Comparison of ENCODE assay signal across 1 cellular context in the genomic region with DNA sequence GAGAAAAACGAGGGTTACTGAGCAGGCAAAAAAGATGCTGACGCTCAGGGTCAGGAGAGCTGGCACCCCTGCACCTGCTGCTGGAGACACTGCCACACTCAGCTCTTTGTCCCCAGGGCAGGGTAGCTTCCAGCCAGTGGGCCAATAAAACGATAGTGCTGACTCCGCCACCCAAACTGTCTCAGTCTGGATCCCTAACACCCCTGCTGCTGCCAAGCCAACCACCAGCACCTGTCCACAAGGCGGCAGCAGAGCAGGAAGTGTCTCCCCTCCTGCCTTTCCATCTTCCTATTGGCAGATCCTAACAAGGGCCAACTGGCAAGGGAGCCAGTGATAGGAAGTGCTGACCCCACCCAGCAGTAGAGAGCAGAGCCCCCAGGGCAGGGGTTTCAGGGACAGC.
TF ChIP-seq lines count a peak whose summit lies in the region.

No MANE protein-coding gene starts in this region.

TF ChIP-seq in GM23338, 12 proteins besides CTCF, POLR2A, EP300 and RAD21:
- TF ChIP-seq, protein P1, sequence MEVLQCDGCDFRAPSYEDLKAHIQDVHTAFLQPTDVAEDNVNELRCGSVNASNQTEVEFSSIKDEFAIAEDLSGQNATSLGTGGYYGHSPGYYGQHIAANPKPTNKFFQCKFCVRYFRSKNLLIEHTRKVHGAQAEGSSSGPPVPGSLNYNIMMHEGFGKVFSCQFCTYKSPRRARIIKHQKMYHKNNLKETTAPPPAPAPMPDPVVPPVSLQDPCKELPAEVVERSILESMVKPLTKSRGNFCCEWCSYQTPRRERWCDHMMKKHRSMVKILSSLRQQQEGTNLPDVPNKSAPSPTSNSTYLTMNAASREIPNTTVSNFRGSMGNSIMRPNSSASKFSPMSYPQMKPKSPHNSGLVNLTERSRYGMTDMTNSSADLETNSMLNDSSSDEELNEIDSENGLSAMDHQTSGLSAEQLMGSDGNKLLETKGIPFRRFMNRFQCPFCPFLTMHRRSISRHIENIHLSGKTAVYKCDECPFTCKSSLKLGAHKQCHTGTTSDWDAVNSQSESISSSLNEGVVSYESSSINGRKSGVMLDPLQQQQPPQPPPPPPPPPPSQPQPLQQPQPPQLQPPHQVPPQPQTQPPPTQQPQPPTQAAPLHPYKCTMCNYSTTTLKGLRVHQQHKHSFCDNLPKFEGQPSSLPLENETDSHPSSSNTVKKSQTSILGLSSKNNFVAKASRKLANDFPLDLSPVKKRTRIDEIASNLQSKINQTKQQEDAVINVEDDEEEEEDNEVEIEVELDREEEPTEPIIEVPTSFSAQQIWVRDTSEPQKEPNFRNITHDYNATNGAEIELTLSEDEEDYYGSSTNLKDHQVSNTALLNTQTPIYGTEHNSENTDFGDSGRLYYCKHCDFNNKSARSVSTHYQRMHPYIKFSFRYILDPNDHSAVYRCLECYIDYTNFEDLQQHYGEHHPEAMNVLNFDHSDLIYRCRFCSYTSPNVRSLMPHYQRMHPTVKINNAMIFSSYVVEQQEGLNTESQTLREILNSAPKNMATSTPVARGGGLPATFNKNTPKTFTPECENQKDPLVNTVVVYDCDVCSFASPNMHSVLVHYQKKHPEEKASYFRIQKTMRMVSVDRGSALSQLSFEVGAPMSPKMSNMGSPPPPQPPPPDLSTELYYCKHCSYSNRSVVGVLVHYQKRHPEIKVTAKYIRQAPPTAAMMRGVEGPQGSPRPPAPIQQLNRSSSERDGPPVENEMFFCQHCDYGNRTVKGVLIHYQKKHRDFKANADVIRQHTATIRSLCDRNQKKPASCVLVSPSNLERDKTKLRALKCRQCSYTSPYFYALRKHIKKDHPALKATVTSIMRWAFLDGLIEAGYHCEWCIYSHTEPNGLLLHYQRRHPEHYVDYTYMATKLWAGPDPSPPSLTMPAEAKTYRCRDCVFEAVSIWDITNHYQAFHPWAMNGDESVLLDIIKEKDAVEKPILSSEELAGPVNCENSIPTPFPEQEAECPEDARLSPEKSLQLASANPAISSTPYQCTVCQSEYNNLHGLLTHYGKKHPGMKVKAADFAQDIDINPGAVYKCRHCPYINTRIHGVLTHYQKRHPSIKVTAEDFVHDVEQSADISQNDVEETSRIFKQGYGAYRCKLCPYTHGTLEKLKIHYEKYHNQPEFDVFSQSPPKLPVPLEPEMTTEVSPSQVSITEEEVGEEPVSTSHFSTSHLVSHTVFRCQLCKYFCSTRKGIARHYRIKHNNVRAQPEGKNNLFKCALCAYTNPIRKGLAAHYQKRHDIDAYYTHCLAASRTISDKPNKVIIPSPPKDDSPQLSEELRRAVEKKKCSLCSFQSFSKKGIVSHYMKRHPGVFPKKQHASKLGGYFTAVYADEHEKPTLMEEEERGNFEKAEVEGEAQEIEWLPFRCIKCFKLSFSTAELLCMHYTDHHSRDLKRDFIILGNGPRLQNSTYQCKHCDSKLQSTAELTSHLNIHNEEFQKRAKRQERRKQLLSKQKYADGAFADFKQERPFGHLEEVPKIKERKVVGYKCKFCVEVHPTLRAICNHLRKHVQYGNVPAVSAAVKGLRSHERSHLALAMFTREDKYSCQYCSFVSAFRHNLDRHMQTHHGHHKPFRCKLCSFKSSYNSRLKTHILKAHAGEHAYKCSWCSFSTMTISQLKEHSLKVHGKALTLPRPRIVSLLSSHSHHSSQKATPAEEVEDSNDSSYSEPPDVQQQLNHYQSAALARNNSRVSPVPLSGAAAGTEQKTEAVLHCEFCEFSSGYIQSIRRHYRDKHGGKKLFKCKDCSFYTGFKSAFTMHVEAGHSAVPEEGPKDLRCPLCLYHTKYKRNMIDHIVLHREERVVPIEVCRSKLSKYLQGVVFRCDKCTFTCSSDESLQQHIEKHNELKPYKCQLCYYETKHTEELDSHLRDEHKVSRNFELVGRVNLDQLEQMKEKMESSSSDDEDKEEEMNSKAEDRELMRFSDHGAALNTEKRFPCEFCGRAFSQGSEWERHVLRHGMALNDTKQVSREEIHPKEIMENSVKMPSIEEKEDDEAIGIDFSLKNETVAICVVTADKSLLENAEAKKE (CRISPR knock-in tag; IDR thresholded peaks at IDR 0.05) = no peak
- TF ChIP-seq JUNB (IDR thresholded peaks at IDR 0.05; ENCODE audit: unreplicated experiment) (no peak), ETS1 (IDR thresholded peaks at IDR 0.05) (no peak), EZH2phosphoT487 (IDR thresholded peaks at IDR 0.05; ENCODE audit: unreplicated experiment) (no peak), ZNF114 (CRISPR knock-in tag; IDR thresholded peaks at IDR 0.05) (no peak), ZNF331 (CRISPR knock-in tag; IDR thresholded peaks at IDR 0.05; ENCODE audit: low read depth) (no peak), CREB1 (CRISPR knock-in tag; IDR thresholded peaks at IDR 0.05; ENCODE audit: low read depth) (no peak), REST (IDR thresholded peaks at IDR 0.05; ENCODE audit: unreplicated experiment) (no peak), EZH2 (IDR thresholded peaks at IDR 0.05; ENCODE audit: low read depth, unreplicated experiment) (no peak), POLR2AphosphoS5 (IDR thresholded peaks at IDR 0.05; ENCODE audit: low read depth) (no peak), NANOG (IDR thresholded peaks at IDR 0.05; ENCODE audit: borderline replicate concordance) (no peak), STAT1 (IDR thresholded peaks at IDR 0.05; ENCODE audit: unreplicated experiment) (no peak)
